In genomic region chr2:188629890-188630483, GRCh38 we compare ENCODE assay signal across 15 cellular contexts.
DNase-seq lines count a peak whose midpoint lies in the region; ATAC-seq and TF ChIP-seq lines count a peak whose summit lies in the region.
"Had no signal": no experiment of that assay in that cellular context is flagged by ENCODE, and none has a peak within 500 bp of the region (broad histone marks: within the 10 kb centered on the region; RNA-seq: fewer than 3 reads in every experiment).

No MANE protein-coding gene starts in this region.

- H3K27me3 Mint-ChIP-seq in osteocyte (ENCODE audit: unreplicated experiment), result no peaks in the 10 kb centered on the region
- H3K27me3 Mint-ChIP-seq in CD4-positive, alpha-beta T cell, result no peaks in the 10 kb centered on the region

- H3K4me1 Mint-ChIP-seq in osteocyte (ENCODE audit: unreplicated experiment), result peaks cover 56% of the 10 kb centered on the region
- H3K4me1 Mint-ChIP-seq in CD4-positive, alpha-beta T cell (ENCODE audit: low read depth), result no peaks in the 10 kb centered on the region

- ATAC-seq in CD4-positive, alpha-beta T cell (ENCODE audit: poor library complexity), result no peak
- ATAC-seq in mucosa of descending colon, result no peak
- ATAC-seq: psoas muscle had no signal

- no peaks in the 10 kb centered on the region for H3K9me3 Mint-ChIP-seq in osteocyte (ENCODE audit: unreplicated experiment)
- H3K9me3 Mint-ChIP-seq in CD4-positive, alpha-beta T cell, result no peaks in the 10 kb centered on the region

- H3K27me3 ChIP-seq in A673 (replicated peaks; ENCODE audit: insufficient read depth, low read depth, low read length, poor library complexity), result no peaks in the 10 kb centered on the region
- H3K27me3 ChIP-seq in CD4-positive, alpha-beta T cell (ENCODE audit: control insufficient read depth, insufficient read depth, low read length), result no peaks in the 10 kb centered on the region
- H3K27me3 ChIP-seq: BLaER1, breast epithelium, SJSA1, tibial nerve had no signal

- POLR2A ChIA-PET in A673 (lab: Charles Lee; ENCODE audit: low non-redundant PET), result no interaction called here
- POLR2A ChIA-PET in CD4-positive, alpha-beta T cell (lab: Charles Lee), result no interaction called here

- H3K9me3 ChIP-seq in A673 (ENCODE audit: low read depth, low read length, poor library complexity, severe bottlenecking) (no peaks in the 10 kb centered on the region), mucosa of descending colon (no peaks in the 10 kb centered on the region)
- no peaks in the 10 kb centered on the region for H3K9me3 ChIP-seq in CD4-positive, alpha-beta T cell (ENCODE audit: control insufficient read depth, low read length)
- H3K9me3 ChIP-seq: BLaER1, breast epithelium, psoas muscle, SJSA1, tibial nerve had no signal

- H3K27ac Mint-ChIP-seq in osteocyte (ENCODE audit: unreplicated experiment), result peak overlapping the region; percentile 97
- no peak overlapping the region for H3K27ac Mint-ChIP-seq in CD4-positive, alpha-beta T cell

- H3K4me3 ChIP-seq in A673 (ENCODE audit: low read depth, low read length, poor library complexity, severe bottlenecking) (no peak overlapping the region), fibroblast of mammary gland (ENCODE audit: control insufficient read depth, low read depth, low read length) (no peak overlapping the region), mucosa of descending colon (no peak overlapping the region)
- H3K4me3 ChIP-seq: BLaER1, breast epithelium, psoas muscle, SJSA1, tibial nerve had no signal

- no peaks in the 10 kb centered on the region for H3K36me3 Mint-ChIP-seq in osteocyte (ENCODE audit: unreplicated experiment)
- H3K36me3 Mint-ChIP-seq in CD4-positive, alpha-beta T cell (ENCODE audit: low read depth), result no peaks in the 10 kb centered on the region

- no peaks in the 10 kb centered on the region for H3K36me3 ChIP-seq in A673 (ENCODE audit: insufficient read depth, low read length, poor library complexity, severe bottlenecking)
- no peaks in the 10 kb centered on the region for H3K36me3 ChIP-seq in mucosa of descending colon (ENCODE audit: low read depth)
- H3K36me3 ChIP-seq: BLaER1, breast epithelium, SJSA1, tibial nerve, WERI-Rb-1 had no signal

- intact Hi-C loops in A673 (cut with micrococcal nuclease; ENCODE audit: unreplicated experiment), result no loop called here
- intact Hi-C loops in CD4-positive, alpha-beta T cell (cut with DNase I, micrococcal nuclease), result no loop called here
- intact Hi-C loops in mucosa of descending colon (cut with DNase I, micrococcal nuclease), result no loop called here

- H3K4me1 ChIP-seq in A673 (ENCODE audit: insufficient read depth, low read length, poor library complexity, severe bottlenecking) (peaks cover 7% of the 10 kb centered on the region), mucosa of descending colon (ENCODE audit: low read depth) (no peaks in the 10 kb centered on the region)
- H3K4me1 ChIP-seq: BLaER1, breast epithelium, psoas muscle had no signal

- DNase-seq in A673 (ENCODE audit: low spot score) (peak; percentile 24), OCI-M1 (lab: John Stamatoyannopoulos, UW) (peak; percentile 9), fibroblast of mammary gland (ENCODE audit: low read depth) (peak; percentile 55), osteocyte (ENCODE audit: extremely low spot score, unreplicated experiment) (no peak), SIG-M5 (lab: John Stamatoyannopoulos, UW) (no peak), mucosa of descending colon (no peak)
- DNase-seq in CD4-positive, alpha-beta T cell, result no peak
- DNase-seq in stimulated activated naive CD4-positive, alpha-beta T cell (lab: John Stamatoyannopoulos, UW), result no peak
- DNase-seq: activated T-cell treated with anti-CD3 and anti-CD28 coated beads, Interleukin-2, amount 50 U/mL, for 1 hour; psoas muscle; WERI-Rb-1 had no signal

- H3K4me3 Mint-ChIP-seq in osteocyte (ENCODE audit: unreplicated experiment), result no peak overlapping the region
- H3K4me3 Mint-ChIP-seq in CD4-positive, alpha-beta T cell, result no peak overlapping the region

- TF ChIP-seq CTCF in A673 (conservative IDR thresholded peaks at IDR 0.05; ENCODE audit: low read depth, low read length) (no peak), fibroblast of mammary gland (conservative IDR thresholded peaks at IDR 0.05; ENCODE audit: control insufficient read depth, insufficient read depth, low read depth, low read length) (no peak), osteocyte (IDR thresholded peaks at IDR 0.05) (no peak), mucosa of descending colon (IDR thresholded peaks at IDR 0.05) (no peak)
- TF ChIP-seq CTCF in CD4-positive, alpha-beta T cell (IDR thresholded peaks at IDR 0.05), result no peak

- BruUV-seq in A673 (replicated peaks; lab: Mats Ljungman, UMichigan), result no TSS peak

- CTCF ChIA-PET in A673 (lab: Charles Lee), result no interaction called here
- CTCF ChIA-PET in CD4-positive, alpha-beta T cell (lab: Charles Lee), result no interaction called here

- peak overlapping the region; percentile 8 for H3K27ac ChIP-seq in A673 (ENCODE audit: low read depth, low read length, poor library complexity, severe bottlenecking)
- no peak overlapping the region for H3K27ac ChIP-seq in CD4-positive, alpha-beta T cell (ENCODE audit: low read depth, low read length)
- H3K27ac ChIP-seq: BLaER1, psoas muscle, SJSA1, WERI-Rb-1 had no signal

Comparison
In these comparisons a context has a peak if more than half of its experiments do, and no peak if none do; other contexts are left out.
1. DNase-seq: peak in A673 (single experiment), OCI-M1 (single experiment) and fibroblast of mammary gland (single experiment); none in osteocyte (single experiment), CD4-positive, alpha-beta T cell (0 of 10), stimulated activated naive CD4-positive, alpha-beta T cell (0 of 6), SIG-M5 (single experiment) and mucosa of descending colon (0 of 3).